In genomic region chr19:2782936-2783780, GRCh38 we compare ENCODE assay signal across 8 cellular contexts. TPM values are rescaled to one million over a fixed set of nuclear protein-coding genes. Genes with fewer than 3 reads are reported as not detected.
DNase-seq lines count a peak whose midpoint lies in the region; ATAC-seq and TF ChIP-seq lines count a peak whose summit lies in the region.

SGTA (minus strand) TSS chr19:2783273; CDS start chr19:2769068, 14,205 bp downstream.

- peak; percentile 63 for TF ChIP-seq CTCF in lower lobe of right lung (IDR thresholded peaks at IDR 0.05)

- H3K27me3 ChIP-seq in lower lobe of right lung (ENCODE audit: low read depth) = no peaks in the 10 kb centered on the region

- peak within 1 kb of the TSS; percentile 93 for H3K27ac ChIP-seq in lower lobe of right lung

- no peaks in the 10 kb centered on the region for H3K9me3 ChIP-seq in lower lobe of right lung

- no peaks in the 10 kb centered on the region for H3K36me3 ChIP-seq in lower lobe of right lung

- DNase-seq in COLO668 (lab: John Stamatoyannopoulos, UW; ENCODE audit: unreplicated experiment) = peak; percentile 97
- peak; percentile 94 for DNase-seq in HS-27A (ENCODE audit: low read depth)
- peak; percentile 83 for DNase-seq in NK-92 (lab: John Stamatoyannopoulos, UW; ENCODE audit: unreplicated experiment)
- peak; percentile 89 to 90 for DNase-seq in activated CD8-positive, alpha-beta memory T cell treated with anti-CD3 and anti-CD28 coated beads for 1 hour (ENCODE audit: extremely low read depth in 1 of 2, low read depth in 1 of 2)
- DNase-seq in effector CD4-positive, alpha-beta T cell = peak; percentile 90
- peak; percentile 98 for DNase-seq in lower lobe of right lung
- peak; percentile 94 to 98 (median 97) for DNase-seq in stimulated activated CD4-positive, alpha-beta T cell treated with anti-CD3 and anti-CD28 coated beads, TNF-alpha, amount 100 ng/mL, for 24 hours (ENCODE audit: low read depth in 3 of 3)

- ATAC-seq in GM19467 (IDR thresholded peaks at IDR 0.05; ENCODE audit: unreplicated experiment) (peak; percentile 71), lower lobe of right lung (peak; percentile 92 to 94)

- H3K4me1 ChIP-seq in lower lobe of right lung = peaks cover 50% of the 10 kb centered on the region

- intact Hi-C loops in lower lobe of right lung (cut with DNase I) = no loop called here

- H3K4me3 ChIP-seq in lower lobe of right lung = peak within 1 kb of the TSS; percentile 99

RNA-seq across cellular contexts. Expression of gene SGTA, which starts in this region (rescaled TPM):
- total RNA-seq in lower lobe of right lung = 41.6 TPM

Comparison
In these comparisons a context has a peak if more than half of its experiments do, and no peak if none do; other contexts are left out.
1. Peak in every context shown above with its lines: DNase-seq, ATAC-seq, H3K4me3 ChIP-seq and H3K27ac ChIP-seq.